ENCODE assay signal across 9 cellular contexts in the genomic region with DNA sequence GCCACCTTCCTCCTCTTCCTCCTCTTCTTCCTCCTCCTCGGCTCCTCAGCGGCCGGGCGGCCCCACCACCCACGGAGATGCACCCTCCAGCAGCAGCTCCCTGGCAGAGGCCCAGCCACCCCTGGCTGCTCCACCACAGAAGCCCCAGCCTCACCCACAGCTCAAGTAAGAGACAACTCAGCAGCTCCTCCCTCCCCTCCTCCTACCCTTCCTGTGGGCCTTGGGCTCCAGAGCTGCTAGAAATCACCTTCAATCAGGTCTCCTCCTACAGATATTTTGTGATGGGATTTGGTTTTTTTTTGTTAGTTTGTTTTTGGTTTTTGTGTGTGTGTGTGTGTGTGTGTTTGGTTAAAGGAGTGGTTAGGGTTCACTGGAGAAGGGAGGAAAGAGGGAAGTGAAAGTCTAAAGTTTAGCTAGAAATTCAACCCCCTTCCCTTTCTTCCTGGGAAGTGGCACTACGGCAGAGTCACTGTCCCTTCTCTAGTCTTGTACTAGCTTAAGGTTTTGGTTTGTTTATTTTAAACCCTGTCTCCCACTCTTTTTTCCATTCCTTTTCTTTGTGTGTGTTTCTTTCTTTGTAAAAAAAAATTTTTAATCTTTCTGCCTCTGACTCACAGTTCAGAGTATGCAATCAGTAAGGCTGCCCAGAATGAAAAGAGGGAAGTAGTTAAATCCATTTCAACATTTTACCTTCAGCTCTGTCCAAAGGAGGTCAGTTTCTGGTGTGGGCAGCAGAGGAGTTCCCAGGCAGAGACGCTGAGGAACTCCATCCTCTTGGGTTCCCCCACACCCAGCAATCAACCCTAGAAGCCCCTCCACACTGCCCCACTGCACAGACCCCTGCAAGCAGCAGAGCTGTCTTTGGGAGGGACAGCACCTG. TPM values are rescaled to one million over a fixed set of nuclear protein-coding genes. Genes with fewer than 3 reads are reported as not detected.
DNase-seq lines count a peak whose midpoint lies in the region; ATAC-seq, FAIRE-seq and TF ChIP-seq lines count a peak whose summit lies in the region.
"Had no signal": no experiment of that assay in that cellular context is flagged by ENCODE, and none has a peak within 500 bp of the region (broad histone marks: within the 10 kb centered on the region; RNA-seq: fewer than 3 reads in every experiment).

No MANE protein-coding gene starts in this region.

- in situ Hi-C loops in HepG2 (cut with HindIII; ENCODE audit: extremely low pct_ligation_motif_present, low pct_unique_long_range_greater_than_20kb): no loop called here

- CTCF ChIA-PET in HepG2 (lab: Yijun Ruan, JAX; ENCODE audit: low intra/inter-chr PET ratio, low total read pairs): no interaction called here

- H3K27ac ChIP-seq in GM23338 (ENCODE audit: low read depth) (no peak overlapping the region), HepG2 (ENCODE audit: extremely low read length, insufficient read depth, low read length) (no peak overlapping the region)

- TF ChIP-seq EP300 in HepG2 (IDR thresholded peaks at IDR 0.05; ENCODE audit: low read depth in 2 of 2, low read length in 2 of 2): no peak
- no peak for TF ChIP-seq EP300 in HepG2 (CRISPR knock-in tag; IDR thresholded peaks at IDR 0.05; ENCODE audit: borderline replicate concordance)

- H3K79me2 ChIP-seq in GM23338 (replicated peaks; ENCODE audit: insufficient read depth) (no peaks in the 10 kb centered on the region), HepG2 (ENCODE audit: insufficient read depth, low read length) (no peaks in the 10 kb centered on the region)

- H3K4me3 Mint-ChIP-seq in GM23338: no peak overlapping the region

- no peak for TF ChIP-seq RAD21 in HepG2 (CRISPR knock-in tag; IDR thresholded peaks at IDR 0.05)

- DNase-seq in GM06990 (ENCODE audit: extremely low read depth, insufficient read length): peak; percentile 74
- no peak for DNase-seq in GM23338 (ENCODE audit: low spot score)
- DNase-seq in NAMALWA (ENCODE audit: low spot score): peak; percentile 60
- DNase-seq in adipocyte (ENCODE audit: low read depth): peak; percentile 78
- no peak for DNase-seq in HepG2 (ENCODE audit: low spot score)
- peak; percentile 69 to 88 for DNase-seq in stimulated activated CD8-positive, alpha-beta memory T cell treated with anti-CD3 and anti-CD28 coated beads, Interleukin-7, amount 100 ng/mL, for 48 hours (ENCODE audit: extremely low read depth in 1 of 2, low read depth in 1 of 2)
- DNase-seq in effector CD4-positive, alpha-beta T cell: no peak
- no peak for DNase-seq in NCI-H774 (lab: John Stamatoyannopoulos, UW)

- H4K20me1 ChIP-seq in GM23338 (replicated peaks; ENCODE audit: insufficient read depth) (no peaks in the 10 kb centered on the region; the same call in 1 of the 2 replicates), HepG2 (ENCODE audit: insufficient read depth, low read length) (no peaks in the 10 kb centered on the region)

- no peak overlapping the region for H2AFZ ChIP-seq in GM23338
- H2AFZ ChIP-seq in HepG2 (ENCODE audit: low read length): no peak overlapping the region

- TF ChIP-seq POLR2A in HepG2 (IDR thresholded peaks at IDR 0.05; ENCODE audit: insufficient read depth in 1 of 2, low read depth in 2 of 2, low read length in 2 of 2): no peak

- FAIRE-seq in HepG2 (lab: Jason Lieb, UNC): no peak

- H3K27me3 ChIP-seq in GM06990 (replicated peaks; ENCODE audit: control insufficient read depth, insufficient read depth, low read length) (no peaks in the 10 kb centered on the region), GM23338 (ENCODE audit: insufficient read depth) (no peaks in the 10 kb centered on the region), adipocyte (replicated peaks; ENCODE audit: control insufficient read depth, insufficient read depth, low read length) (no peaks in the 10 kb centered on the region), HepG2 (ENCODE audit: control insufficient read depth in 1 of 2, insufficient read depth in 2 of 2, low read length in 2 of 2) (peaks cover 0 to 37% of the 10 kb centered on the region in 2 experiments)

- intact Hi-C loops in HepG2 (cut with micrococcal nuclease; ENCODE audit: unreplicated experiment): no loop called here

- POLR2A ChIA-PET in HepG2 (lab: Yijun Ruan, JAX): no interaction called here

- H3K36me3 ChIP-seq in GM06990 (ENCODE audit: control insufficient read depth, insufficient read depth, low read length) (no peaks in the 10 kb centered on the region), GM23338 (ENCODE audit: insufficient read depth) (no peaks in the 10 kb centered on the region), adipocyte (ENCODE audit: control insufficient read depth, insufficient read depth, low read length, severe bottlenecking) (peaks cover 14% of the 10 kb centered on the region), HepG2 (replicated peaks in 1 of 2; ENCODE audit: control insufficient read depth in 1 of 2, insufficient read depth in 2 of 2, low read length in 2 of 2) (no peaks in the 10 kb centered on the region)

- H3K4me3 ChIP-seq in GM06990 (replicated peaks; ENCODE audit: low read depth, low read length): no peak overlapping the region
- H3K4me3 ChIP-seq in GM23338: no peak overlapping the region
- H3K4me3 ChIP-seq in adipocyte (ENCODE audit: low read length): peak overlapping the region; percentile 18
- no peak overlapping the region for H3K4me3 ChIP-seq in HepG2 (replicated peaks in 1 of 3; ENCODE audit: insufficient read depth in 1 of 3, low read depth in 2 of 3, low read length in 3 of 3)

- H3K36me3 Mint-ChIP-seq in GM23338 (ENCODE audit: low read depth): 0 out of 3 replicates have a peak, but pooled peaks cover 3% of the 10 kb centered on the region

- no peaks in the 10 kb centered on the region for H3F3A ChIP-seq in GM23338 (replicated peaks; ENCODE audit: low read depth)

- H3K9ac ChIP-seq in adipocyte (ENCODE audit: low read length) (peak overlapping the region; percentile 79), HepG2 (ENCODE audit: insufficient read depth, low read depth, low read length) (no peak overlapping the region)

- no peak for TF ChIP-seq CTCF in GM06990 (IDR thresholded peaks at IDR 0.05; ENCODE audit: insufficient read depth, low read length, poor library complexity, severe bottlenecking)
- no peak for TF ChIP-seq CTCF in GM23338 (conservative IDR thresholded peaks at IDR 0.05; ENCODE audit: low read depth in 2 of 2)
- no peak for TF ChIP-seq CTCF in HepG2 (CRISPR knock-in tag; IDR thresholded peaks at IDR 0.05)

- peaks cover 2% of the 10 kb centered on the region for H3K27me3 Mint-ChIP-seq in GM23338 (ENCODE audit: insufficient read depth, low read depth, poor library complexity)

- no peaks in the 10 kb centered on the region for H3K9me3 ChIP-seq in adipocyte (ENCODE audit: control insufficient read depth, low read length)
- H3K9me3 ChIP-seq in HepG2 (ENCODE audit: low read length): no peaks in the 10 kb centered on the region

- 5% methylated on average over 7 of the region's 7 CpGs for WGBS in HepG2 (ENCODE audit: low lambda C conversion rate)

- no peak overlapping the region for H3K4me2 ChIP-seq in GM23338
- H3K4me2 ChIP-seq in HepG2 (ENCODE audit: low read depth, low read length): no peak overlapping the region

- H3K27ac Mint-ChIP-seq in GM23338: peak overlapping the region; percentile 63

- no TSS peak for BruUV-seq in HepG2 (replicated peaks; lab: Mats Ljungman, UMichigan)

- no peaks in the 10 kb centered on the region for H3K9me3 Mint-ChIP-seq in GM23338

- peak; percentile 59 for ATAC-seq in GM23338
- peak; percentile 36; the same call in 2 of the 3 replicates for ATAC-seq in HepG2

- no peaks in the 10 kb centered on the region for H3K4me1 ChIP-seq in GM23338 (ENCODE audit: insufficient read depth)
- peaks cover 46% of the 10 kb centered on the region for H3K4me1 ChIP-seq in adipocyte (ENCODE audit: control insufficient read depth, insufficient read depth, low read length)
- H3K4me1 ChIP-seq in HepG2 (ENCODE audit: insufficient read depth, low read length): peaks cover 32% of the 10 kb centered on the region

- H3K9me2 ChIP-seq in GM23338 (ENCODE audit: insufficient read depth): no peaks in the 10 kb centered on the region

- H3K4me1 Mint-ChIP-seq in GM23338: peaks cover 6% of the 10 kb centered on the region; the same call in 2 of the 3 replicates

TF ChIP-seq in GM23338, 12 proteins besides CTCF, POLR2A, EP300 and RAD21 (continues in another document):
- TF ChIP-seq NANOG (IDR thresholded peaks at IDR 0.05; ENCODE audit: borderline replicate concordance): no peak

TF ChIP-seq in HepG2, 621 proteins besides CTCF, POLR2A, EP300 and RAD21 (continues in another document):
- TF ChIP-seq, protein P1, sequence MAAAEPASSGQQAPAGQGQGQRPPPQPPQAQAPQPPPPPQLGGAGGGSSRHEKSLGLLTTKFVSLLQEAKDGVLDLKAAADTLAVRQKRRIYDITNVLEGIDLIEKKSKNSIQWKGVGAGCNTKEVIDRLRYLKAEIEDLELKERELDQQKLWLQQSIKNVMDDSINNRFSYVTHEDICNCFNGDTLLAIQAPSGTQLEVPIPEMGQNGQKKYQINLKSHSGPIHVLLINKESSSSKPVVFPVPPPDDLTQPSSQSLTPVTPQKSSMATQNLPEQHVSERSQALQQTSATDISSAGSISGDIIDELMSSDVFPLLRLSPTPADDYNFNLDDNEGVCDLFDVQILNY (CRISPR knock-in tag; conservative IDR thresholded peaks at IDR 0.05): no peak

RNA-seq across cellular contexts. Expression of a gene that starts 29.0 kb away (rescaled TPM):
- total RNA-seq in GM23338 (2014; rRNA removed; shearing (Covaris generic)): 11.1 and 16.1 TPM in 2 replicates
- polyA plus RNA-seq in GM23338 (2016; fragmentation: Nextera tagmentation; extraction: Ambion mirVana) (6.7 and 6.9 TPM in 2 replicates), HepG2 (2011; rRNA removed) (0.05 TPM in 1 of 2 replicates, not detected in the other)
- total RNA-seq in HepG2 (2016; rRNA removed; fragmentation: Illumina TruSeq; extraction: Trizol): 0.07 TPM in 1 of 2 replicates, not detected in the other
- total RNA-seq in HepG2 (2016; cell fraction: cytosol; rRNA removed; fragmentation: Illumina TruSeq; extraction: Trizol; ENCODE audit: low read depth): 0.26 TPM in 1 of 2 replicates, not detected in the other
- not detected in 2 replicates for total RNA-seq in HepG2 (2016; cell fraction: insoluble cytoplasmic fraction; rRNA removed; fragmentation: Illumina TruSeq; extraction: Trizol)
- total RNA-seq in HepG2 (2016; cell fraction: membrane; rRNA removed; fragmentation: Illumina TruSeq; extraction: Trizol): 0.09 and 0.17 TPM in 2 replicates
- total RNA-seq in HepG2 (2016; cell fraction: nucleus; rRNA removed; fragmentation: Illumina TruSeq; extraction: Trizol): not detected in 2 replicates
- polyA plus RNA-seq in HepG2 (2011; cell fraction: cytosol; rRNA removed): 0.08 TPM in 1 of 2 replicates, not detected in the other
- not detected in 2 replicates for polyA plus RNA-seq in HepG2 (2011; cell fraction: nucleus; rRNA removed)
- polyA plus RNA-seq in HepG2 (2012): 0.19 TPM in 1 of 2 replicates, not detected in the other
- 0.08 and 0.23 TPM in 2 replicates for polyA plus RNA-seq in HepG2 (2016; cell fraction: cytosol; fragmentation: Illumina TruSeq; extraction: Trizol; ENCODE audit: low read depth)
- not detected in 2 replicates for polyA plus RNA-seq in HepG2 (2016; cell fraction: insoluble cytoplasmic fraction; fragmentation: Illumina TruSeq; extraction: Trizol; ENCODE audit: low read depth)
- polyA plus RNA-seq in HepG2 (2016; cell fraction: membrane; fragmentation: Illumina TruSeq; extraction: Trizol; ENCODE audit: low read depth): 0.15 and 0.19 TPM in 2 replicates
- polyA plus RNA-seq in HepG2 (2016; cell fraction: nucleus; fragmentation: Illumina TruSeq; extraction: Trizol; ENCODE audit: insufficient read depth, low read depth): 0.29 TPM in 1 of 2 replicates, not detected in the other
- polyA minus RNA-seq in HepG2 (2011; rRNA and poly(A)+ RNA removed; ENCODE audit: low replicate concordance): 8.5 TPM in 1 of 2 replicates, not detected in the other
- not detected in 2 replicates for polyA minus RNA-seq in HepG2 (2011; cell fraction: cytosol; rRNA and poly(A)+ RNA removed)
- not detected in 2 replicates for polyA minus RNA-seq in HepG2 (2011; cell fraction: nucleus; rRNA and poly(A)+ RNA removed)
- total RNA-seq: mononuclear cell had no signal

Comparison
In these comparisons a context has a peak if more than half of its experiments do, and no peak if none do; other contexts are left out.
1. DNase-seq: peak in GM06990 (single experiment), NAMALWA (single experiment), adipocyte (single experiment) and stimulated activated CD8-positive, alpha-beta memory T cell treated with anti-CD3 and anti-CD28 coated beads, Interleukin-7, amount 100 ng/mL, for 48 hours (2 of 2); none in GM23338 (single experiment), HepG2 (single experiment), effector CD4-positive, alpha-beta T cell (single experiment) and NCI-H774 (single experiment).